ENCODE assay signal across 8 cellular contexts in the genomic region with DNA sequence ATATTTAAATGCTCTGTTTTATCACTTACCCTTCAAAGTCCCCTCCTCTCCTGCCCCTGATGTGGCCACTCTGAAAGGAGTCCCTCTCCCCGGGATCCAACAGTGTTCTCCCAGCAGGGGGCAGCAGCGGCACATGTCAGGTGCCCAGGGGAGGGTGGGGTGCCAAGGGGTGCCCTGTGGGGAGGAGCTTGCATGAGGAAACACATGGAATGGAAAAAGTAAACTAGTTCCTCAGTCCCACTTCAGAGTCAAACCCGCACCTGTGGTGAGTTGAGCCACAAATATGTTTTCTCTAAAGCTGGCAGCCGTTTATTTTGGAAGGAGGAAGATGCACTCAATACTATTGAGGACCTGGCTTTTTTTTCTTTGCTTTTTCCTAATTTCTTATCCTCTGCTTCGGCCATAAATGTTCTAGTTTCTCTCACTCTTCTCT. TPM values are rescaled to one million over a fixed set of nuclear protein-coding genes. Genes with fewer than 3 reads are reported as not detected.
DNase-seq lines count a peak whose midpoint lies in the region; ATAC-seq and TF ChIP-seq lines count a peak whose summit lies in the region.

No MANE protein-coding gene starts in this region.

- H3K4me3 ChIP-seq in CD4-positive, CD25-positive, alpha-beta regulatory T cell (ENCODE audit: low read depth, low read length) = peak overlapping the region; percentile 58
- no peak overlapping the region for H3K4me3 ChIP-seq in mucosa of descending colon

- no peaks in the 10 kb centered on the region for H3K9me3 Mint-ChIP-seq in CD4-positive, CD25-positive, alpha-beta regulatory T cell

- intact Hi-C loops in mucosa of descending colon (cut with DNase I, micrococcal nuclease) = loop anchor here (5.0 kb wide), 2 partner anchors 73 to 78 kb away; no protein-coding TSS in a partner anchor

- peak; percentile 60 for TF ChIP-seq CTCF in mucosa of descending colon (IDR thresholded peaks at IDR 0.05)

- H3K27ac Mint-ChIP-seq in CD4-positive, CD25-positive, alpha-beta regulatory T cell = peak overlapping the region; percentile 31 to 87 (median 39)

- no peaks in the 10 kb centered on the region for H3K36me3 ChIP-seq in CD4-positive, CD25-positive, alpha-beta regulatory T cell (ENCODE audit: control insufficient read depth, insufficient read depth, low read length)
- H3K36me3 ChIP-seq in mucosa of descending colon (ENCODE audit: low read depth) = no peaks in the 10 kb centered on the region

- ATAC-seq in CD4-positive, CD25-positive, alpha-beta regulatory T cell (ENCODE audit: low read depth in 2 of 2) = peak; percentile 86 to 88
- ATAC-seq in GM19467 (IDR thresholded peaks at IDR 0.05; ENCODE audit: unreplicated experiment) (peak; percentile 78), mucosa of descending colon (peak; percentile 100)

- no peaks in the 10 kb centered on the region for H3K36me3 Mint-ChIP-seq in CD4-positive, CD25-positive, alpha-beta regulatory T cell

- peaks cover 9% of the 10 kb centered on the region for H3K27me3 Mint-ChIP-seq in CD4-positive, CD25-positive, alpha-beta regulatory T cell

- H3K27ac ChIP-seq in CD4-positive, CD25-positive, alpha-beta regulatory T cell (ENCODE audit: insufficient read depth, low read length, poor library complexity, severe bottlenecking) = peak overlapping the region; percentile 52

- peaks cover 20 to 45% (median 32%) of the 10 kb centered on the region in 4 donors for H3K4me1 Mint-ChIP-seq in CD4-positive, CD25-positive, alpha-beta regulatory T cell

- peaks cover 37% of the 10 kb centered on the region for H3K4me1 ChIP-seq in CD4-positive, CD25-positive, alpha-beta regulatory T cell (ENCODE audit: control insufficient read depth, insufficient read depth, low read length, poor library complexity, severe bottlenecking)
- peaks cover 8% of the 10 kb centered on the region for H3K4me1 ChIP-seq in mucosa of descending colon (ENCODE audit: low read depth)

- H3K4me3 Mint-ChIP-seq in CD4-positive, CD25-positive, alpha-beta regulatory T cell = peak overlapping the region; percentile 18 to 82 (median 64)

- H3K27me3 ChIP-seq in CD4-positive, CD25-positive, alpha-beta regulatory T cell (ENCODE audit: control insufficient read depth, insufficient read depth, low read length) = no peaks in the 10 kb centered on the region

- no peaks in the 10 kb centered on the region for H3K9me3 ChIP-seq in CD4-positive, CD25-positive, alpha-beta regulatory T cell (ENCODE audit: control insufficient read depth in 2 of 2, low read length in 2 of 2)
- H3K9me3 ChIP-seq in mucosa of descending colon = no peaks in the 10 kb centered on the region

- DNase-seq in CD4-positive, CD25-positive, alpha-beta regulatory T cell = peak; percentile 87 to 91 (median 88)
- DNase-seq in KG1 (lab: John Stamatoyannopoulos, UW) = peak; percentile 86
- DNase-seq in OCI-M1 (lab: John Stamatoyannopoulos, UW) = peak; percentile 93
- peak; percentile 99 for DNase-seq in activated CD8-positive, alpha-beta memory T cell treated with anti-CD3 and anti-CD28 coated beads, Interleukin-2, amount 50 U/mL, for 48 hours
- DNase-seq in epidermal melanocyte (ENCODE audit: insufficient read length, low spot score) = peak; percentile 74
- peak; percentile 94 to 96 (median 95) for DNase-seq in mucosa of descending colon
- DNase-seq in stimulated activated CD8-positive, alpha-beta memory T cell treated with anti-CD3 and anti-CD28 coated beads, Interleukin-7, amount 100 ng/mL, for 1 hour (ENCODE audit: low read depth in 2 of 2) = peak; percentile 90 to 97

RNA-seq across cellular contexts. Expression of a gene that starts 30.1 kb away (rescaled TPM):
- 18.3 TPM for total RNA-seq in CD4-positive, CD25-positive, alpha-beta regulatory T cell
- 1 to 10 TPM; 2.5 to 7.1 (median 4.0) TPM for polyA plus RNA-seq in CD4-positive, CD25-positive, alpha-beta regulatory T cell
- total RNA-seq in mucosa of descending colon = 1 to 10 TPM; 1.1 to 6.0 (median 5.4) TPM

RNA-seq across cellular contexts. Expression of a gene that starts 40.9 kb away (rescaled TPM):
- 9.1 TPM for total RNA-seq in CD4-positive, CD25-positive, alpha-beta regulatory T cell
- 1 to 10 TPM; 3.2 to 8.2 (median 4.6) TPM for polyA plus RNA-seq in CD4-positive, CD25-positive, alpha-beta regulatory T cell
- total RNA-seq in mucosa of descending colon = 10 to 100 TPM in 1 of 3 donors, 1 to 10 TPM in 2; 7.5 to 12.7 (median 9.9) TPM

RNA-seq across cellular contexts. Expression of a gene that starts 41.0 kb away (rescaled TPM):
- total RNA-seq in CD4-positive, CD25-positive, alpha-beta regulatory T cell = 32.3 TPM
- polyA plus RNA-seq in CD4-positive, CD25-positive, alpha-beta regulatory T cell = 10 to 100 TPM; 34.0 to 46.0 (median 36.4) TPM
- 10 to 100 TPM in 1 of 3 donors, 1 to 10 TPM in 2; 5.8 to 13.7 (median 7.5) TPM for total RNA-seq in mucosa of descending colon
